ENCODE assay signal across 2 cellular contexts in the genomic region with DNA sequence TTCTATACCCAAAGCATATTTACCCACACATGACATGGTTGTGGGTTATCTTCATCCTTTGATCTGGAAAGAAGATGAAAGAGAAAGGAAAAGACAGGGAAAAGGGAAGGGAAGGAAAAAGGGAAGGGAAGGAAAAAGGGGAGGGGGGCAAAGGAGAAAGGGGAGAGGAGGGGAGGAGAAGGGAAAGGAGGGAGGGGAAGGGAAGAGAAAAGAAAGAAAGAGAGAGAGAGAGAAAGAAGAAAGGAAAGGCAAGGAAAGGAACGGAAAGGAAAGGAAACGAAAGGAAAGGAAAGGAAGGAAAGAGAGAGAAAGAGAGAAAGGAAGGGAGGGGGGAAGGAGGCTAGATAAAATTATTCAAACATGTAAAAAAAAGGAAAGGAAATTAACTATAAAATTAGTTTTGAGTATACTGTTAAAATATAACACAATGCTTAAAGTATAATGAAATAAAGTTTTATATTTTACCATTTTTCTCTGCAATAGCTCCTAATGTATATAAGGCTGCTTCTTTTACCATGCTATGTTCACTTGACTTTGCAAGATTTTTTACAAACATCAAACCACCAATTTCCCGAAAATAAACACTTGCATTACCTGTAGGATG.
TF ChIP-seq lines count a peak whose summit lies in the region.

No MANE protein-coding gene starts in this region.

TF ChIP-seq in HepG2, 621 proteins besides CTCF, POLR2A, EP300 and RAD21:
- TF ChIP-seq NONO (IDR thresholded peaks at IDR 0.05) (peak; percentile 57; the same call in 1 of the 2 replicates), NONO (CRISPR knock-in tag; conservative IDR thresholded peaks at IDR 0.05) (no peak), HNRNPK (IDR thresholded peaks at IDR 0.05; ENCODE audit: low read depth, low read length, poor library complexity, severe bottlenecking) (peak; percentile 96), PCBP1 (IDR thresholded peaks at IDR 0.05; ENCODE audit: borderline replicate concordance, low read depth, low read length) (0 out of 2 replicates have a peak, but pooled peaks have one; percentile 41), ZFP37 (CRISPR knock-in tag; IDR thresholded peaks at IDR 0.05; ENCODE audit: borderline replicate concordance) (no peak), MAZ (IDR thresholded peaks at IDR 0.05; ENCODE audit: borderline replicate concordance, low read depth, low read length) (no peak), MAZ (CRISPR knock-in tag; IDR thresholded peaks at IDR 0.05; ENCODE audit: low read depth) (no peak), SRSF9 (IDR thresholded peaks at IDR 0.05; ENCODE audit: borderline replicate concordance, insufficient read depth, low read depth, low read length, poor library complexity, severe bottlenecking) (peak; percentile 55), PCBP2 (optimal IDR thresholded peaks at IDR 0.05; ENCODE audit: low read depth, low read length, poor library complexity, severe bottlenecking) (peak; percentile 64), NCOA2 (CRISPR knock-in tag; IDR thresholded peaks at IDR 0.05) (no peak)

TF ChIP-seq in K562, 482 proteins besides CTCF, POLR2A, EP300 and RAD21 (continues in another document):
- no peak for TF ChIP-seq ZNF134 (CRISPR knock-in tag; conservative IDR thresholded peaks at IDR 0.05)
- no peak for TF ChIP-seq BRCA1 (IDR thresholded peaks at IDR 0.05)
- TF ChIP-seq BRCA1 (CRISPR knock-in tag; IDR thresholded peaks at IDR 0.05), result no peak
- TF ChIP-seq ZFP30 (CRISPR knock-in tag; IDR thresholded peaks at IDR 0.05; ENCODE audit: borderline replicate concordance), result no peak
- TF ChIP-seq YY1 (IDR thresholded peaks at IDR 0.05; ENCODE audit: borderline replicate concordance in 1 of 3, control insufficient read depth in 1 of 3, extremely low read depth in 1 of 3, insufficient read depth in 3 of 3, insufficient read length in 1 of 3, insufficient replicate concordance in 2 of 3, low read depth in 1 of 3, low read length in 2 of 3), result no peak
- TF ChIP-seq EHMT2 (IDR thresholded peaks at IDR 0.05), result 0 out of 2 replicates have a peak, but pooled peaks have one; percentile 14
- no peak for TF ChIP-seq SREBF2 (CRISPR knock-in tag; IDR thresholded peaks at IDR 0.05)
- TF ChIP-seq, protein P1, sequence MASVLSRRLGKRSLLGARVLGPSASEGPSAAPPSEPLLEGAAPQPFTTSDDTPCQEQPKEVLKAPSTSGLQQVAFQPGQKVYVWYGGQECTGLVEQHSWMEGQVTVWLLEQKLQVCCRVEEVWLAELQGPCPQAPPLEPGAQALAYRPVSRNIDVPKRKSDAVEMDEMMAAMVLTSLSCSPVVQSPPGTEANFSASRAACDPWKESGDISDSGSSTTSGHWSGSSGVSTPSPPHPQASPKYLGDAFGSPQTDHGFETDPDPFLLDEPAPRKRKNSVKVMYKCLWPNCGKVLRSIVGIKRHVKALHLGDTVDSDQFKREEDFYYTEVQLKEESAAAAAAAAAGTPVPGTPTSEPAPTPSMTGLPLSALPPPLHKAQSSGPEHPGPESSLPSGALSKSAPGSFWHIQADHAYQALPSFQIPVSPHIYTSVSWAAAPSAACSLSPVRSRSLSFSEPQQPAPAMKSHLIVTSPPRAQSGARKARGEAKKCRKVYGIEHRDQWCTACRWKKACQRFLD (CRISPR knock-in tag; IDR thresholded peaks at IDR 0.05), result no peak
- TF ChIP-seq E2F5 (CRISPR knock-in tag; IDR thresholded peaks at IDR 0.05), result no peak
- TF ChIP-seq, protein P2, sequence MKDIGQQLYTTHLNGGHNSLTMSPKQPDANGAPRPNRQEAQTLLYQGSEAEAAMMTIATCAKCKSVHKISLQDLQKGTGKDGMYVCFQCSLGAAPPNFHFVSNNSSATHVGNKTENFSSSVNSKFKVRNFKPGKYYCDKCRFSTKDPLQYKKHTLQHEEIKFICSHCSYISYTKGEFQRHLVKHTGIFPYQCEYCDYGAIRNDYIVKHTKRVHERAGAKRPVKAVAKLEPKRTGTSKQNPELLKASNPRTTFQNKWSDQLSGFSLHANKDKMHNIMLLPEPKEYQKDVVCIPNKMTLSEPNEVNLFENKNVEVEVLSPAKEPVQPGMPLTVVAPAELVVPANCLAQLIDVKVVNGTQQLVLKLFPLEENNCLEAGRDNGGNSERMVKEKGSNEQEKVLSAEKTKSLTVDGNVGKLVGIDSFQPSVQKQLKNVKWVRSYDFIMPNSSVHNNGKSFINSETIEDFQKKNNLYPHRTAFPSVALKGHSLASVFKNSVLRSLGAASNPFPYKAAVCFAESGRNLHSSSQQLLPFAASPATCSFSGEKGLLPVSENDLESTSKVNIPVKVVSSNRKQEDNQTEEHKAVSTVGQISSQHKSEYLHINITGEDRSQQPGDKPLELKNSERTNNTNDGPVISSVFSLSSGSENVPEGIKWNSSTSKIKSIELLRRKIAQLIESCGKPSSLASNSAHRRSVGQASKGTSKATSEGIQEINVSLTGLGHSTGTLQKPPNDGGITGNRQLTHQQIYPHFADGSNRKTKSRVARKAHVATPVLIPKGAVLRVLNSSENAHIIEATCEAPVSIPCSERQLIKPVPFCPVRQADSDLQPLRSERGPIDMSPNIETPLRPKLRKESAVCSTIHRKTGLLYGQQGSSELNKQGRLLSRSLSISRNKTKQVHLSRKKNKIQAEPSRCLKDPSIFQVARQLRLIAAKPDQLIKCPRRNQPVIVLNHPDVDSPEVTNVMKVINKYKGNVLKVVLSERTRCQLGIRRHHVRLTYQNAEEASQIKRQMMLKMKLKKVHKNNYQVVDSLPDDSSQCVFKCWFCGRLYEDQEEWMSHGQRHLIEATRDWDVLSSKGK (CRISPR knock-in tag; IDR thresholded peaks at IDR 0.05), result no peak
- no peak for TF ChIP-seq JUN (IDR thresholded peaks at IDR 0.05; ENCODE audit: borderline replicate concordance, low read depth, low read length)
- no peak for TF ChIP-seq JUN (CRISPR knock-in tag; IDR thresholded peaks at IDR 0.05; ENCODE audit: borderline replicate concordance)
- TF ChIP-seq PCBP1 (IDR thresholded peaks at IDR 0.05; ENCODE audit: low read depth, low read length, poor library complexity, severe bottlenecking), result no peak
- no peak for TF ChIP-seq RBBP5 (IDR thresholded peaks at IDR 0.05; ENCODE audit: borderline replicate concordance, insufficient read depth, low read length, poor library complexity, severe bottlenecking)
- TF ChIP-seq ZNF561 (CRISPR knock-in tag; conservative IDR thresholded peaks at IDR 0.05), result no peak
- TF ChIP-seq NCOA4 (IDR thresholded peaks at IDR 0.05; ENCODE audit: partially characterized antibody), result no peak
- TF ChIP-seq, protein P3, sequence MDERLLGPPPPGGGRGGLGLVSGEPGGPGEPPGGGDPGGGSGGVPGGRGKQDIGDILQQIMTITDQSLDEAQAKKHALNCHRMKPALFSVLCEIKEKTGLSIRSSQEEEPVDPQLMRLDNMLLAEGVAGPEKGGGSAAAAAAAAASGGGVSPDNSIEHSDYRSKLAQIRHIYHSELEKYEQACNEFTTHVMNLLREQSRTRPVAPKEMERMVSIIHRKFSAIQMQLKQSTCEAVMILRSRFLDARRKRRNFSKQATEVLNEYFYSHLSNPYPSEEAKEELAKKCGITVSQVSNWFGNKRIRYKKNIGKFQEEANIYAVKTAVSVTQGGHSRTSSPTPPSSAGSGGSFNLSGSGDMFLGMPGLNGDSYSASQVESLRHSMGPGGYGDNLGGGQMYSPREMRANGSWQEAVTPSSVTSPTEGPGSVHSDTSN (CRISPR knock-in tag; IDR thresholded peaks at IDR 0.05; ENCODE audit: low read depth), result no peak
- TF ChIP-seq, protein P3 (tag; conservative IDR thresholded peaks at IDR 0.05; ENCODE audit: low read depth), result no peak
- TF ChIP-seq HDAC8 (tag; IDR thresholded peaks at IDR 0.05), result no peak
- TF ChIP-seq LARP7 (IDR thresholded peaks at IDR 0.05), result 0 out of 2 replicates have a peak, but pooled peaks have one; percentile 53
- no peak for TF ChIP-seq U2AF2 (optimal IDR thresholded peaks at IDR 0.05; ENCODE audit: low read depth, low read length)
- TF ChIP-seq CBX2 (IDR thresholded peaks at IDR 0.05; ENCODE audit: insufficient read depth, low read length, poor library complexity, severe bottlenecking), result peak; percentile 32
- TF ChIP-seq, protein P4, sequence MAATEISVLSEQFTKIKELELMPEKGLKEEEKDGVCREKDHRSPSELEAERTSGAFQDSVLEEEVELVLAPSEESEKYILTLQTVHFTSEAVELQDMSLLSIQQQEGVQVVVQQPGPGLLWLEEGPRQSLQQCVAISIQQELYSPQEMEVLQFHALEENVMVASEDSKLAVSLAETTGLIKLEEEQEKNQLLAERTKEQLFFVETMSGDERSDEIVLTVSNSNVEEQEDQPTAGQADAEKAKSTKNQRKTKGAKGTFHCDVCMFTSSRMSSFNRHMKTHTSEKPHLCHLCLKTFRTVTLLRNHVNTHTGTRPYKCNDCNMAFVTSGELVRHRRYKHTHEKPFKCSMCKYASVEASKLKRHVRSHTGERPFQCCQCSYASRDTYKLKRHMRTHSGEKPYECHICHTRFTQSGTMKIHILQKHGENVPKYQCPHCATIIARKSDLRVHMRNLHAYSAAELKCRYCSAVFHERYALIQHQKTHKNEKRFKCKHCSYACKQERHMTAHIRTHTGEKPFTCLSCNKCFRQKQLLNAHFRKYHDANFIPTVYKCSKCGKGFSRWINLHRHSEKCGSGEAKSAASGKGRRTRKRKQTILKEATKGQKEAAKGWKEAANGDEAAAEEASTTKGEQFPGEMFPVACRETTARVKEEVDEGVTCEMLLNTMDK (IDR thresholded peaks at IDR 0.05; ENCODE audit: borderline replicate concordance, insufficient read depth, low read depth, low read length, poor library complexity, severe bottlenecking), result no peak
- TF ChIP-seq ZNF589 (CRISPR knock-in tag; IDR thresholded peaks at IDR 0.05; ENCODE audit: low read depth), result no peak
- TF ChIP-seq TCFL5 (CRISPR knock-in tag; conservative IDR thresholded peaks at IDR 0.05), result no peak
- TF ChIP-seq ZNF197 (CRISPR knock-in tag; IDR thresholded peaks at IDR 0.05; ENCODE audit: low read depth), result no peak
- TF ChIP-seq ZNF507 (tag; conservative IDR thresholded peaks at IDR 0.05), result no peak
- no peak for TF ChIP-seq E4F1 (CRISPR knock-in tag; IDR thresholded peaks at IDR 0.05; ENCODE audit: borderline replicate concordance)
- no peak for TF ChIP-seq JUND (IDR thresholded peaks at IDR 0.05; ENCODE audit: borderline replicate concordance, low read depth, low read length)
- TF ChIP-seq JUND (tag; IDR thresholded peaks at IDR 0.05; ENCODE audit: borderline replicate concordance, low read depth, low read length), result no peak
- TF ChIP-seq, protein P5, sequence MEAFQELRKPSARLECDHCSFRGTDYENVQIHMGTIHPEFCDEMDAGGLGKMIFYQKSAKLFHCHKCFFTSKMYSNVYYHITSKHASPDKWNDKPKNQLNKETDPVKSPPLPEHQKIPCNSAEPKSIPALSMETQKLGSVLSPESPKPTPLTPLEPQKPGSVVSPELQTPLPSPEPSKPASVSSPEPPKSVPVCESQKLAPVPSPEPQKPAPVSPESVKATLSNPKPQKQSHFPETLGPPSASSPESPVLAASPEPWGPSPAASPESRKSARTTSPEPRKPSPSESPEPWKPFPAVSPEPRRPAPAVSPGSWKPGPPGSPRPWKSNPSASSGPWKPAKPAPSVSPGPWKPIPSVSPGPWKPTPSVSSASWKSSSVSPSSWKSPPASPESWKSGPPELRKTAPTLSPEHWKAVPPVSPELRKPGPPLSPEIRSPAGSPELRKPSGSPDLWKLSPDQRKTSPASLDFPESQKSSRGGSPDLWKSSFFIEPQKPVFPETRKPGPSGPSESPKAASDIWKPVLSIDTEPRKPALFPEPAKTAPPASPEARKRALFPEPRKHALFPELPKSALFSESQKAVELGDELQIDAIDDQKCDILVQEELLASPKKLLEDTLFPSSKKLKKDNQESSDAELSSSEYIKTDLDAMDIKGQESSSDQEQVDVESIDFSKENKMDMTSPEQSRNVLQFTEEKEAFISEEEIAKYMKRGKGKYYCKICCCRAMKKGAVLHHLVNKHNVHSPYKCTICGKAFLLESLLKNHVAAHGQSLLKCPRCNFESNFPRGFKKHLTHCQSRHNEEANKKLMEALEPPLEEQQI (IDR thresholded peaks at IDR 0.05), result no peak
- no peak for TF ChIP-seq SMAD2 (IDR thresholded peaks at IDR 0.05; ENCODE audit: low read depth, low read length)
- TF ChIP-seq SAFB2 (IDR thresholded peaks at IDR 0.05; ENCODE audit: borderline replicate concordance, low read depth, low read length, severe bottlenecking), result no peak
- no peak for TF ChIP-seq ETV5 (CRISPR knock-in tag; IDR thresholded peaks at IDR 0.05; ENCODE audit: low read depth)
- TF ChIP-seq MCM7 (IDR thresholded peaks at IDR 0.05), result 0 out of 4 replicates have a peak, but pooled peaks of 1 of the 2 experiments have one; percentile 49
- no peak for TF ChIP-seq RBM15 (IDR thresholded peaks at IDR 0.05; ENCODE audit: insufficient read depth, low read length)
- TF ChIP-seq ZNF263 (CRISPR knock-in tag; IDR thresholded peaks at IDR 0.05; ENCODE audit: borderline replicate concordance), result no peak
- TF ChIP-seq ETS2 (tag; IDR thresholded peaks at IDR 0.05; ENCODE audit: borderline replicate concordance, poor library complexity, severe bottlenecking), result no peak
- TF ChIP-seq SRSF1 (IDR thresholded peaks at IDR 0.05; ENCODE audit: low read depth, low read length), result no peak
- no peak for TF ChIP-seq ASH1L (IDR thresholded peaks at IDR 0.05; ENCODE audit: borderline replicate concordance, low read depth, partially characterized antibody)
- TF ChIP-seq POLR3G (IDR thresholded peaks at IDR 0.05; ENCODE audit: extremely low read depth, insufficient read length, insufficient replicate concordance), result no peak
- TF ChIP-seq HLTF (IDR thresholded peaks at IDR 0.05), result 0 out of 2 replicates have a peak, but pooled peaks have one; percentile 49
